Comparison of ENCODE assay signal across 10 cellular contexts in genomic region chr17:17766351-17767095, GRCh38.
DNase-seq lines count a peak whose midpoint lies in the region; ATAC-seq, FAIRE-seq and TF ChIP-seq lines count a peak whose summit lies in the region.
"Had no signal": no experiment of that assay in that cellular context is flagged by ENCODE, and none has a peak within 500 bp of the region (broad histone marks: within the 10 kb centered on the region; RNA-seq: fewer than 3 reads in every experiment).

No MANE protein-coding gene starts in this region.

- FAIRE-seq in H54 (lab: Jason Lieb, UNC), result no peak
- FAIRE-seq: TTC549 had no signal

- no peaks in the 10 kb centered on the region for H3K9me3 ChIP-seq in OCI-LY7 (ENCODE audit: low read length)
- H3K9me3 ChIP-seq in mesodermal cell (ENCODE audit: control insufficient read depth, low read length), result no peaks in the 10 kb centered on the region
- no peaks in the 10 kb centered on the region for H3K9me3 ChIP-seq in PC-3 (ENCODE audit: low read length)

- ATAC-seq in GM21423 (IDR thresholded peaks at IDR 0.05; ENCODE audit: unreplicated experiment) (peak; percentile 58), PC-3 (no peak)

- no peaks in the 10 kb centered on the region for H3K27me3 ChIP-seq in PC-3 (ENCODE audit: low read length)

- peak overlapping the region; percentile 92 for H3K4me2 ChIP-seq in OCI-LY7 (ENCODE audit: low read length)
- H3K4me2 ChIP-seq in PC-3 (ENCODE audit: low read length), result no peak overlapping the region

- no peaks in the 10 kb centered on the region for H3F3A ChIP-seq in PC-3 (ENCODE audit: low read length, unreplicated experiment)

- intact Hi-C loops in OCI-LY7 (cut with micrococcal nuclease; ENCODE audit: unreplicated experiment) (loop anchor here (1.0 kb wide), 2 partner anchors 8 to 17 kb away; no protein-coding TSS in a partner anchor), PC-3 (cut with micrococcal nuclease) (no loop called here)

- CTCF ChIA-PET in GM10248 (lab: Yijun Ruan, JAX) (interaction anchor here (1.0 kb wide), 1 partner anchor 22 kb away, joined by 3 read pairs; no protein-coding TSS in a partner anchor), OCI-LY7 (lab: Charles Lee; ENCODE audit: unreplicated experiment) (interaction anchor here (0.5 to 1.1 kb wide), 4 partner anchors 9 to 95 kb away, joined by 3 to 5 read pairs (median 4); no protein-coding TSS in a partner anchor), PC-3 (lab: Charles Lee) (no interaction called here)

- no peak overlapping the region for H3K9ac ChIP-seq in PC-3 (ENCODE audit: low read length)

- H3K4me3 ChIP-seq in OCI-LY7 (ENCODE audit: low read depth, low read length, poor library complexity, severe bottlenecking), result peak overlapping the region; percentile 67
- no peak overlapping the region for H3K4me3 ChIP-seq in mesodermal cell (ENCODE audit: extremely low read depth, insufficient read depth, low read length, poor library complexity, severe bottlenecking)
- H3K4me3 ChIP-seq in PC-3 (ENCODE audit: low read length), result no peak overlapping the region

- no peak for TF ChIP-seq POLR2A in H54 (IDR thresholded peaks at IDR 0.05; ENCODE audit: low read depth, low read length)

- H3K27ac ChIP-seq in OCI-LY7 (ENCODE audit: low read depth, low read length, poor library complexity, severe bottlenecking) (peak overlapping the region; percentile 97), mesodermal cell (ENCODE audit: low read depth, low read length, severe bottlenecking) (peak overlapping the region; percentile 41), PC-3 (ENCODE audit: low read length) (no peak overlapping the region)

- H4K20me1 ChIP-seq in OCI-LY7 (ENCODE audit: insufficient read depth, low read length) (no peaks in the 10 kb centered on the region), PC-3 (ENCODE audit: low read length) (0 out of 2 replicates have a peak, but pooled peaks cover 4% of the 10 kb centered on the region)

- TF ChIP-seq CTCF in GM10248 (IDR thresholded peaks at IDR 0.05; ENCODE audit: control extremely low read depth, extremely low read depth, low read depth, missing control alignments), result no peak
- 0 out of 2 replicates have a peak, but pooled peaks have one; percentile 45 for TF ChIP-seq CTCF in OCI-LY7 (conservative IDR thresholded peaks at IDR 0.05; ENCODE audit: low read length)
- no peak for TF ChIP-seq CTCF in PC-3 (conservative IDR thresholded peaks at IDR 0.05; ENCODE audit: low read depth, low read length)

- H2AFZ ChIP-seq in OCI-LY7 (ENCODE audit: low read length) (no peak overlapping the region), PC-3 (ENCODE audit: low read length) (no peak overlapping the region)

- POLR2A ChIA-PET in GM10248 (lab: Yijun Ruan, JAX), result interaction anchor here (0.5 kb wide), 1 partner anchor 267 kb away, joined by 3 read pairs; no protein-coding TSS in a partner anchor
- POLR2A ChIA-PET in OCI-LY7 (lab: Charles Lee), result interaction anchor here (0.6 to 2.5 kb wide), 7 partner anchors 9 to 73 kb away, joined by 3 to 8 read pairs (median 5); no protein-coding TSS in a partner anchor
- POLR2A ChIA-PET in PC-3 (lab: Charles Lee; ENCODE audit: unreplicated experiment), result no interaction called here

- WGBS in mesodermal cell (ENCODE audit: insufficient coverage in 2 of 2), 2 experiments, result 87 to 91% methylated on average over 18 to 19 of the region's 20 CpGs

- BruUV-seq in OCI-LY7 (replicated peaks; lab: Mats Ljungman, UMichigan), result no TSS peak
- BruUV-seq in PC-3 (replicated peaks; lab: Mats Ljungman, UMichigan), result no TSS peak

- H3K4me1 ChIP-seq in OCI-LY7 (ENCODE audit: insufficient read depth, low read length, poor library complexity, severe bottlenecking) (peaks cover 78% of the 10 kb centered on the region), mesodermal cell (ENCODE audit: control insufficient read depth, insufficient read depth, low read length, poor library complexity, severe bottlenecking) (peaks cover 11% of the 10 kb centered on the region), PC-3 (ENCODE audit: insufficient read depth, low read length) (no peaks in the 10 kb centered on the region)

- H3K9me2 ChIP-seq in OCI-LY7 (ENCODE audit: insufficient read depth, low read length) (no peaks in the 10 kb centered on the region), PC-3 (replicated peaks; ENCODE audit: low read length) (no peaks in the 10 kb centered on the region)

- DNase-seq in GM10248 (ENCODE audit: extremely low spot score), result peak; percentile 79
- DNase-seq in OCI-LY7 (ENCODE audit: low spot score), result peak; percentile 96
- DNase-seq in effector CD8-positive, alpha-beta T cell (lab: John Stamatoyannopoulos, UW), result no peak
- no peak for DNase-seq in H54 (ENCODE audit: insufficient read length, low spot score)
- no peak for DNase-seq in PC-3
- no peak for DNase-seq in NCI-H2081 treated with DMSO at 0.1 percent for 48 hours (lab: John Stamatoyannopoulos, UW)
- DNase-seq: DND-41 had no signal

- H3K36me3 ChIP-seq in OCI-LY7 (ENCODE audit: insufficient read depth, low read length) (peaks cover 6% of the 10 kb centered on the region; the same call in 1 of the 2 replicates), mesodermal cell (ENCODE audit: control insufficient read depth, insufficient read depth, low read length) (peaks cover 19% of the 10 kb centered on the region), PC-3 (ENCODE audit: low read depth, low read length) (peaks cover 11% of the 10 kb centered on the region; the same call in 1 of the 2 replicates)

- peaks cover 44% of the 10 kb centered on the region; the same call in 1 of the 2 replicates for H3K79me2 ChIP-seq in OCI-LY7 (ENCODE audit: insufficient read depth, low read depth, low read length)
- H3K79me2 ChIP-seq in PC-3 (ENCODE audit: low read length), result peaks cover 42% of the 10 kb centered on the region

Comparison
In these comparisons a context has a peak if more than half of its experiments do, and no peak if none do; other contexts are left out.
1. DNase-seq: peak in GM10248 (single experiment) and OCI-LY7 (single experiment); none in effector CD8-positive, alpha-beta T cell (single experiment), H54 (single experiment), PC-3 (single experiment) and NCI-H2081 treated with DMSO at 0.1 percent for 48 hours (single experiment).